In the genomic region with DNA sequence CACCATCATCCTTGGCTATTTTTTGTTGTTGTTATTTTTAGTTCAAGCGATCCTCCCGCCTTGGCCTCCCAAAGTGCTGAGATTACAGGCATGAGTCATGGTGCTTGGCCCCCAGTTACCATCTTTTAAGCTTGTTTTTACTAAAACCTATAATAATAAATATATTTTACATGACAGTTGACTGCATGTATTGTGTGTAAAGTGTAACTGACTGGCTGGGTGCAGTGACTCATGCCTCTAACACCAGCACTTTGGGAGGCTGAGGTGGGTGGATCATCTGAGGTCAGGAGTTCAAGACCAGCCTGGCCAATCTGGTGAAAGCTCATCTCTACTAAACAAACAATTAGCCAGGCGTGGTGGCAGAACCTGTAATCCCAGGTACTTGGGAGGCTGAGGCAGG, we compare ENCODE assay signal across 17 cellular contexts.
DNase-seq lines count a peak whose midpoint lies in the region; ATAC-seq and TF ChIP-seq lines count a peak whose summit lies in the region.
"Had no signal": no experiment of that assay in that cellular context is flagged by ENCODE, and none has a peak within 500 bp of the region (broad histone marks: within the 10 kb centered on the region; RNA-seq: fewer than 3 reads in every experiment).

No MANE protein-coding gene starts in this region.

- H3K27ac ChIP-seq in OCI-LY7 (ENCODE audit: low read depth, low read length, poor library complexity, severe bottlenecking), result no peak overlapping the region
- H3K27ac ChIP-seq: skin epidermis had no signal

- no peak for ATAC-seq in GM18868 (IDR thresholded peaks at IDR 0.05; ENCODE audit: unreplicated experiment)
- ATAC-seq: WTC11 had no signal

- TF ChIP-seq CTCF in cardiac fibroblast (IDR thresholded peaks at IDR 0.05; ENCODE audit: low read depth, low read length), result no peak
- no peak for TF ChIP-seq CTCF in mesothelial cell of epicardium (IDR thresholded peaks at IDR 0.05; ENCODE audit: unreplicated experiment)
- no peak for TF ChIP-seq CTCF in OCI-LY7 (conservative IDR thresholded peaks at IDR 0.05; ENCODE audit: low read length)

- H3K9me2 ChIP-seq in OCI-LY7 (ENCODE audit: insufficient read depth, low read length), result no peaks in the 10 kb centered on the region

- DNase-seq in H4 (ENCODE audit: low spot score) (peak; percentile 23), NCI-H69 (lab: John Stamatoyannopoulos, UW) (peak; percentile 33), cardiac fibroblast (ENCODE audit: low read depth in 2 of 2) (peak; percentile 18 to 32), mesothelial cell of epicardium (ENCODE audit: low spot score in 2 of 2, unreplicated experiment in 2 of 2) (no peak), GF-D8 (lab: John Stamatoyannopoulos, UW) (no peak), iPS-NIHi11 (ENCODE audit: low spot score) (no peak), OCI-LY7 (ENCODE audit: low spot score) (no peak)
- DNase-seq: activated CD4-positive, alpha-beta memory T cell treated with anti-CD3 and anti-CD28 coated beads for 36 hours; activated naive CD4-positive, alpha-beta T cell treated with anti-CD3 and anti-CD28 coated beads, Interleukin-2, amount 10 ng/mL, durations not matched to agents 7 days and 5 days; activated T-cell treated with anti-CD3 and anti-CD28 coated beads, Interleukin-2, amount 50 U/mL, for 24 hours; naive B cell; NCI-H187; NCI-H510A; Right ventricle myocardium superior had no signal

- H3K27me3 Mint-ChIP-seq in mesothelial cell of epicardium (ENCODE audit: low read depth), result no peaks in the 10 kb centered on the region
- H3K27me3 Mint-ChIP-seq: activated naive CD4-positive, alpha-beta T cell treated with anti-CD3 and anti-CD28 coated beads, Interleukin-2, amount 10 ng/mL, durations not matched to agents 7 days and 5 days had no signal

- no peaks in the 10 kb centered on the region for H3K9me3 ChIP-seq in OCI-LY7 (ENCODE audit: low read length)

- H2AFZ ChIP-seq in OCI-LY7 (ENCODE audit: low read length), result no peak overlapping the region

- BruUV-seq in OCI-LY7 (replicated peaks; lab: Mats Ljungman, UMichigan), result no TSS peak

- H3K4me3 Mint-ChIP-seq in mesothelial cell of epicardium, result no peak overlapping the region
- H3K4me3 Mint-ChIP-seq: activated CD4-positive, alpha-beta memory T cell treated with anti-CD3 and anti-CD28 coated beads for 36 hours; activated naive CD4-positive, alpha-beta T cell treated with anti-CD3 and anti-CD28 coated beads, Interleukin-2, amount 10 ng/mL, durations not matched to agents 7 days and 5 days; activated T-cell treated with anti-CD3 and anti-CD28 coated beads, Interleukin-2, amount 50 U/mL, for 24 hours; naive B cell; WTC11 had no signal

- H3K36me3 Mint-ChIP-seq in mesothelial cell of epicardium, result peaks cover 8% of the 10 kb centered on the region
- H3K36me3 Mint-ChIP-seq: activated CD4-positive, alpha-beta memory T cell treated with anti-CD3 and anti-CD28 coated beads for 36 hours; activated naive CD4-positive, alpha-beta T cell treated with anti-CD3 and anti-CD28 coated beads, Interleukin-2, amount 10 ng/mL, durations not matched to agents 7 days and 5 days; naive B cell; WTC11 had no signal

- H3K36me3 ChIP-seq in OCI-LY7 (ENCODE audit: insufficient read depth, low read length), result no peaks in the 10 kb centered on the region

- no peak overlapping the region for H3K4me2 ChIP-seq in OCI-LY7 (ENCODE audit: low read length)

- peaks cover 62% of the 10 kb centered on the region for H3K4me1 Mint-ChIP-seq in mesothelial cell of epicardium
- H3K4me1 Mint-ChIP-seq: activated naive CD4-positive, alpha-beta T cell treated with anti-CD3 and anti-CD28 coated beads, Interleukin-2, amount 10 ng/mL, durations not matched to agents 7 days and 5 days; naive B cell had no signal

- intact Hi-C loops in OCI-LY7 (cut with micrococcal nuclease; ENCODE audit: unreplicated experiment), result no loop called here

- H3K9me3 Mint-ChIP-seq in mesothelial cell of epicardium, result no peaks in the 10 kb centered on the region
- H3K9me3 Mint-ChIP-seq: activated CD4-positive, alpha-beta memory T cell treated with anti-CD3 and anti-CD28 coated beads for 36 hours; activated naive CD4-positive, alpha-beta T cell treated with anti-CD3 and anti-CD28 coated beads, Interleukin-2, amount 10 ng/mL, durations not matched to agents 7 days and 5 days; activated T-cell treated with anti-CD3 and anti-CD28 coated beads, Interleukin-2, amount 50 U/mL, for 24 hours; WTC11 had no signal

- POLR2A ChIA-PET in OCI-LY7 (lab: Charles Lee), result interaction anchor here (0.8 kb wide), 1 partner anchor 152 kb away, joined by 3 read pairs; no protein-coding TSS in a partner anchor

- peak overlapping the region; percentile 38 for H3K27ac Mint-ChIP-seq in mesothelial cell of epicardium
- H3K27ac Mint-ChIP-seq: activated CD4-positive, alpha-beta memory T cell treated with anti-CD3 and anti-CD28 coated beads for 36 hours; activated naive CD4-positive, alpha-beta T cell treated with anti-CD3 and anti-CD28 coated beads, Interleukin-2, amount 10 ng/mL, durations not matched to agents 7 days and 5 days; activated T-cell treated with anti-CD3 and anti-CD28 coated beads, Interleukin-2, amount 50 U/mL, for 24 hours; naive B cell; WTC11 had no signal

- no peaks in the 10 kb centered on the region for H3K79me2 ChIP-seq in OCI-LY7 (ENCODE audit: insufficient read depth, low read depth, low read length)

- H3K4me3 ChIP-seq in cardiac fibroblast (replicated peaks in 1 of 2; ENCODE audit: low read depth in 2 of 2, low read length in 2 of 2) (no peak overlapping the region), OCI-LY7 (ENCODE audit: low read depth, low read length, poor library complexity, severe bottlenecking) (no peak overlapping the region)
- H3K4me3 ChIP-seq: skin epidermis had no signal

- no peaks in the 10 kb centered on the region for H4K20me1 ChIP-seq in OCI-LY7 (ENCODE audit: insufficient read depth, low read length)

- no peaks in the 10 kb centered on the region for H3K4me1 ChIP-seq in OCI-LY7 (ENCODE audit: insufficient read depth, low read length, poor library complexity, severe bottlenecking)

- CTCF ChIA-PET in OCI-LY7 (lab: Charles Lee; ENCODE audit: unreplicated experiment), result no interaction called here

Comparison
In these comparisons a context has a peak if more than half of its experiments do, and no peak if none do; other contexts are left out.
1. DNase-seq: peak in H4 (single experiment), NCI-H69 (single experiment) and cardiac fibroblast (2 of 2); none in mesothelial cell of epicardium (0 of 2), GF-D8 (single experiment), iPS-NIHi11 (single experiment) and OCI-LY7 (single experiment).